In genomic region chr10:688287-688620, GRCh38 we compare ENCODE assay signal across 2 cellular contexts.
TF ChIP-seq lines count a peak whose summit lies in the region.

No MANE protein-coding gene starts in this region.

TF ChIP-seq in SK-N-SH, 30 proteins besides CTCF, POLR2A, EP300 and RAD21 (continued from another document):
- TF ChIP-seq SMC3 (IDR thresholded peaks at IDR 0.05; ENCODE audit: low read depth, low read length) (no peak), JUND (IDR thresholded peaks at IDR 0.05) (no peak), FOSL2 (IDR thresholded peaks at IDR 0.05; ENCODE audit: borderline replicate concordance, low read depth) (no peak), RXRA (IDR thresholded peaks at IDR 0.05; ENCODE audit: borderline replicate concordance, low read depth) (no peak), NRF1 (IDR thresholded peaks at IDR 0.05; ENCODE audit: low read depth, low read length) (no peak), PBX3 (IDR thresholded peaks at IDR 0.05) (no peak), GABPA (IDR thresholded peaks at IDR 0.05; ENCODE audit: low read depth) (no peak)

TF ChIP-seq in SK-N-SH treated with all-trans-retinoic acid at 6 μM for 48 hours, 23 proteins besides CTCF, POLR2A, EP300 and RAD21 (continued from another document):
- TF ChIP-seq POU6F1 (CRISPR knock-in tag; IDR thresholded peaks at IDR 0.05; ENCODE audit: borderline replicate concordance, low read depth) = no peak
- TF ChIP-seq ZFP30 (CRISPR knock-in tag; IDR thresholded peaks at IDR 0.05) = no peak
- TF ChIP-seq PATZ1 (CRISPR knock-in tag; IDR thresholded peaks at IDR 0.05; ENCODE audit: borderline replicate concordance) = no peak
- TF ChIP-seq ZNF565 (CRISPR knock-in tag; conservative IDR thresholded peaks at IDR 0.05; ENCODE audit: low read depth) = no peak
- TF ChIP-seq ZFP3 (CRISPR knock-in tag; IDR thresholded peaks at IDR 0.05) = no peak
- TF ChIP-seq PPARA (CRISPR knock-in tag; IDR thresholded peaks at IDR 0.05; ENCODE audit: borderline replicate concordance) = no peak
- no peak for TF ChIP-seq RARB (CRISPR knock-in tag; IDR thresholded peaks at IDR 0.05)
- no peak for TF ChIP-seq OSR1 (CRISPR knock-in tag; IDR thresholded peaks at IDR 0.05)
- no peak for TF ChIP-seq CSRNP3 (CRISPR knock-in tag; IDR thresholded peaks at IDR 0.05)
- no peak for TF ChIP-seq ISL1 (CRISPR knock-in tag; IDR thresholded peaks at IDR 0.05)
- no peak for TF ChIP-seq SNAI2 (CRISPR knock-in tag; IDR thresholded peaks at IDR 0.05)
- TF ChIP-seq ZC3H10 (CRISPR knock-in tag; IDR thresholded peaks at IDR 0.05) = no peak
- TF ChIP-seq CSDC2 (CRISPR knock-in tag; IDR thresholded peaks at IDR 0.05) = no peak
